In genomic region chr15:43463542-43463941, GRCh38 we compare ENCODE assay signal across 24 cellular contexts. TPM values are rescaled to one million over a fixed set of nuclear protein-coding genes. Genes with fewer than 3 reads are reported as not detected.
DNase-seq lines count a peak whose midpoint lies in the region; ATAC-seq and TF ChIP-seq lines count a peak whose summit lies in the region.
"Had no signal": no experiment of that assay in that cellular context is flagged by ENCODE, and none has a peak within 500 bp of the region (broad histone marks: within the 10 kb centered on the region; RNA-seq: fewer than 3 reads in every experiment).

No MANE protein-coding gene starts in this region.

- no peak for TF ChIP-seq EP300 in gastroesophageal sphincter (IDR thresholded peaks at IDR 0.05)

- H4K20me1 ChIP-seq in neural progenitor cell (ENCODE audit: low read depth): peaks cover 8% of the 10 kb centered on the region

- no peak overlapping the region for H3K4me3 Mint-ChIP-seq in neural progenitor cell
- H3K4me3 Mint-ChIP-seq: dendritic cell treated with granulocyte-macrophage colony-stimulating factor and Interleukin-4, amounts not matched to agents 40 ng/mL and 50 ng/mL, for 4 days; stimulated activated naive CD8-positive, alpha-beta T cell treated with anti-CD3 and anti-CD28 coated beads, Interleukin-15, amount 100 ng/mL, for 72 hours; WTC11 had no signal

- H3K27me3 ChIP-seq in neural progenitor cell (no peaks in the 10 kb centered on the region), gastroesophageal sphincter (no peaks in the 10 kb centered on the region)
- H3K27me3 ChIP-seq: BLaER1, sigmoid colon, SJSA1 had no signal

- H3K9ac ChIP-seq in neural progenitor cell: no peak overlapping the region
- H3K9ac ChIP-seq: BLaER1 had no signal

- H3K36me3 ChIP-seq in neural progenitor cell (no peaks in the 10 kb centered on the region), gastroesophageal sphincter (peaks cover 0 to 94% of the 10 kb centered on the region in 2 donors)

- no peak overlapping the region for H2AFZ ChIP-seq in neural progenitor cell (replicated peaks)

- TF ChIP-seq CTCF in neural progenitor cell (IDR thresholded peaks at IDR 0.05): no peak
- no peak for TF ChIP-seq CTCF in gastroesophageal sphincter (IDR thresholded peaks at IDR 0.05)

- DNase-seq in EH (ENCODE audit: low read depth) (peak; percentile 33), MV-4-11 (lab: John Stamatoyannopoulos, UW) (peak; percentile 78), dedifferentiated amniotic fluid mesenchymal stem cell (ENCODE audit: extremely low spot score) (peak; percentile 49), neural progenitor cell (ENCODE audit: low spot score) (no peak), cerebellum (ENCODE audit: low spot score) (no peak), HK-2 (ENCODE audit: unreplicated experiment) (no peak)
- DNase-seq: activated CD4-positive, alpha-beta T cell treated with anti-CD3 and anti-CD28 coated beads, Interleukin-2, amount 50 U/mL, for 48 hours; activated naive CD4-positive, alpha-beta T cell treated with anti-CD3 and anti-CD28 coated beads, Interleukin-2, amount 50 U/mL, for 16 hours; activated T-cell treated with anti-CD3 and anti-CD28 coated beads, Interleukin-2, amount 50 U/mL, for 1 hour; GOT3; left colon; mucosa of descending colon; NCI-H146; NCI-H748 treated with DMSO at 0.1 percent for 48 hours; nucleus accumbens; PC-3; sigmoid colon; stimulated activated naive CD8-positive, alpha-beta T cell treated with anti-CD3 and anti-CD28 coated beads, Interleukin-15, amount 100 ng/mL, for 72 hours had no signal

- H3K4me1 ChIP-seq in neural progenitor cell: no peaks in the 10 kb centered on the region
- no peaks in the 10 kb centered on the region for H3K4me1 ChIP-seq in gastroesophageal sphincter
- H3K4me1 ChIP-seq: BLaER1, sigmoid colon, SJSA1 had no signal

- ATAC-seq in GM18498 (IDR thresholded peaks at IDR 0.05; ENCODE audit: unreplicated experiment) (no peak), gastroesophageal sphincter (no peak)
- ATAC-seq: left colon; mucosa of descending colon; PC-3; stimulated activated naive CD8-positive, alpha-beta T cell treated with anti-CD3 and anti-CD28 coated beads, Interleukin-15, amount 100 ng/mL, for 72 hours; WTC11 had no signal

- no peaks in the 10 kb centered on the region for H3F3A ChIP-seq in neural progenitor cell (ENCODE audit: low read depth)

- 67 to 94% methylated on average over 1 to 2 of the region's 2 CpGs for WGBS in gastroesophageal sphincter (ENCODE audit: low coverage in 1 of 2), 2 donors

- no peaks in the 10 kb centered on the region for H3K9me3 Mint-ChIP-seq in neural progenitor cell
- H3K9me3 Mint-ChIP-seq: dendritic cell treated with granulocyte-macrophage colony-stimulating factor and Interleukin-4, amounts not matched to agents 40 ng/mL and 50 ng/mL, for 4 days; stimulated activated naive CD8-positive, alpha-beta T cell treated with anti-CD3 and anti-CD28 coated beads, Interleukin-15, amount 100 ng/mL, for 72 hours; WTC11 had no signal

- H3K9me3 ChIP-seq in neural progenitor cell (ENCODE audit: low read depth) (no peaks in the 10 kb centered on the region), gastroesophageal sphincter (no peaks in the 10 kb centered on the region)
- H3K9me3 ChIP-seq: BLaER1, mucosa of descending colon, sigmoid colon, SJSA1 had no signal

- no peak overlapping the region for H3K27ac Mint-ChIP-seq in neural progenitor cell
- H3K27ac Mint-ChIP-seq: dendritic cell treated with granulocyte-macrophage colony-stimulating factor and Interleukin-4, amounts not matched to agents 40 ng/mL and 50 ng/mL, for 4 days had no signal

- H3K27ac ChIP-seq in neural progenitor cell (peak overlapping the region; percentile 29), gastroesophageal sphincter (no peak overlapping the region)
- H3K27ac ChIP-seq: BLaER1, sigmoid colon, SJSA1 had no signal

- H3K4me2 ChIP-seq in neural progenitor cell: no peak overlapping the region
- H3K4me2 ChIP-seq: BLaER1 had no signal

- peaks cover 35% of the 10 kb centered on the region for H3K36me3 Mint-ChIP-seq in neural progenitor cell

- peaks cover 6% of the 10 kb centered on the region for H3K79me2 ChIP-seq in neural progenitor cell (ENCODE audit: low read depth)

- TF ChIP-seq POLR2A in gastroesophageal sphincter (IDR thresholded peaks at IDR 0.05): no peak

- no peak overlapping the region for H3K4me3 ChIP-seq in neural progenitor cell
- no peak overlapping the region for H3K4me3 ChIP-seq in gastroesophageal sphincter
- H3K4me3 ChIP-seq: BLaER1, mucosa of descending colon, sigmoid colon, SJSA1 had no signal

- H3K27me3 Mint-ChIP-seq in neural progenitor cell (ENCODE audit: insufficient read depth, low read depth): peaks cover 4% of the 10 kb centered on the region
- H3K27me3 Mint-ChIP-seq: dendritic cell treated with granulocyte-macrophage colony-stimulating factor and Interleukin-4, amounts not matched to agents 40 ng/mL and 50 ng/mL, for 4 days; stimulated activated naive CD8-positive, alpha-beta T cell treated with anti-CD3 and anti-CD28 coated beads, Interleukin-15, amount 100 ng/mL, for 72 hours had no signal

- H3K4me1 Mint-ChIP-seq in neural progenitor cell: no peaks in the 10 kb centered on the region
- H3K4me1 Mint-ChIP-seq: stimulated activated naive CD8-positive, alpha-beta T cell treated with anti-CD3 and anti-CD28 coated beads, Interleukin-15, amount 100 ng/mL, for 72 hours; WTC11 had no signal

RNA-seq across cellular contexts. Expression of gene TP53BP1, which starts 29.4 kb away (rescaled TPM):
- total RNA-seq in neural progenitor cell (ENCODE audit: low replicate concordance) (66.5 and 73.5 TPM in 2 replicates), cerebellum (199 TPM), gastroesophageal sphincter (10 to 100 TPM; 21.8 to 40.2 (median 33.5) TPM)

RNA-seq across cellular contexts. Expression of gene MAP1A, which starts 53.9 kb away (rescaled TPM):
- 4.0 and 8.2 TPM in 2 replicates for total RNA-seq in neural progenitor cell (ENCODE audit: low replicate concordance)
- total RNA-seq in cerebellum: 31.5 TPM
- 10 to 100 TPM; 28.9 to 59.1 (median 35.1) TPM for total RNA-seq in gastroesophageal sphincter

Comparison
In these comparisons a context has a peak if more than half of its experiments do, and no peak if none do; other contexts are left out.
1. DNase-seq: peak in EH (single experiment), MV-4-11 (single experiment) and dedifferentiated amniotic fluid mesenchymal stem cell (single experiment); none in neural progenitor cell (single experiment), cerebellum (single experiment) and HK-2 (single experiment).